12 cellular contexts compared by ENCODE assay signal in the genomic region with DNA sequence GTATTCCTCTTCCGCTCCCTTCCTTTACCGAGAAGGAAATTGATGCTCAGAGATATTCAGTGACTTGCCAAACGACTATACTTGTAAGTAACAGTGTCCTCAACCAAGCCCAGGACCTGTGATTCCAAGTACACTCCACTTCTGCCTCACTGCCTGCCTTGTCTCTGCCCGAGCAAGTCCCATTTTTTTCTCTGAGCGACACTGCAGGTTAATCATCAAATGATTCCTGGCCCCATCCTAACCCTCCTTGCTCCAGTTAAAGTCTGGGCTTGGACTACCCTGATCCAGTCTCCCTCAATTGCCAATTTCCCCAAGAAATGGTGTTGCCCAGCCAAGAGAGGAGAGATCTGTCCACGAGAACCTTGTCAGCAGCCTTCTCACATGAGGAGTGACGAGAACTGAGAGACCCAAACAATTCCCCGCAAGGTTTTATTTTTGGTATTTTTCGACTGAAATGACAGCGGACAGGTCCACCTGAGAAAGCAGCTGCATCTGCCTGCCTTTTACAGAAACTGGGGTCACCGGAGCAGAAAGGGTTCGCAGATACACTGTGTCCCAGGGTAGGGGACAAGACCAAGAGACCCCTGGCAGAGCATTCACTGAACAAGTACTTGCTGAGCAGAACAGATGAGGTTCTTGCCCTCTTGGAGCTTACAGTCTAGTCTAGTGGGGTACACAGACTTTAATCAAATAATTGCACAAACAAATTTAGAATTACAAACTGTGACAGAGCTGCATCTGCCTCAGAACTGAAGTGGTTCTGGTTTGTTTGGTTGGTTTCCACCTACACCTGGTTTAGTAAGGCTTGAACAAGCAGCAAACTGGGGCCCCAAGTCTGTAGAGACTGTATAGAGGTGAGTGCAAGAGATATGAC. TPM values are rescaled to one million over a fixed set of nuclear protein-coding genes. Genes with fewer than 3 reads are reported as not detected.
A peak's percentile ranks its signal among the peaks of the same experiment; 100 is the strongest.
DNase-seq lines count a peak whose midpoint lies in the region; ATAC-seq and TF ChIP-seq lines count a peak whose summit lies in the region.
"Had no signal": no experiment of that assay in that cellular context is flagged by ENCODE, and none has a peak within 500 bp of the region (broad histone marks: within the 10 kb centered on the region; RNA-seq: fewer than 3 reads in every experiment).

No MANE protein-coding gene starts in this region.

- DNase-seq in memory B cell (ENCODE audit: low spot score in 2 of 2) (no peak), right atrium auricular region (ENCODE audit: low spot score) (no peak), aorta (no peak), HAP-1 (ENCODE audit: low spot score in 2 of 2) (no peak), mesenchymal stem cell (no peak)
- DNase-seq: Kasumi-1; stimulated activated CD4-positive, alpha-beta T cell treated with anti-CD3 and anti-CD28 coated beads, Interleukin-4, amount 100 ng/mL, for 4 hours had no signal

- intact Hi-C loops in aorta (cut with DNase I): no loop called here

- H3K4me1 Mint-ChIP-seq in memory B cell: peaks cover 81% of the 10 kb centered on the region

- peak; percentile 44 for ATAC-seq in GM18870 (IDR thresholded peaks at IDR 0.05; ENCODE audit: unreplicated experiment)
- peak; percentile 48 for ATAC-seq in GM21576 (IDR thresholded peaks at IDR 0.05; ENCODE audit: unreplicated experiment)
- peak; percentile 37 for ATAC-seq in HG03196 (IDR thresholded peaks at IDR 0.05; ENCODE audit: unreplicated experiment)
- peak; percentile 68 for ATAC-seq in memory B cell (ENCODE audit: low read depth)
- ATAC-seq in aorta (ENCODE audit: low FRiP score): no peak

- no peak overlapping the region for H2BK12ac ChIP-seq in mesenchymal stem cell (ENCODE audit: low read length in 2 of 2)

- no peaks in the 10 kb centered on the region for H3K79me1 ChIP-seq in mesenchymal stem cell (replicated peaks; ENCODE audit: low read length, poor library complexity, severe bottlenecking)

- no peak overlapping the region for H2BK15ac ChIP-seq in mesenchymal stem cell (ENCODE audit: low read depth, poor library complexity, severe bottlenecking)

- H3K9ac ChIP-seq in mesenchymal stem cell (ENCODE audit: low read length): no peak overlapping the region

- H3K27me3 ChIP-seq in right atrium auricular region (no peaks in the 10 kb centered on the region), aorta (ENCODE audit: control insufficient read depth in 1 of 2, insufficient read depth in 2 of 2, low read length in 1 of 2) (no peaks in the 10 kb centered on the region), HAP-1 (ENCODE audit: low read depth) (no peaks in the 10 kb centered on the region), mesenchymal stem cell (ENCODE audit: control insufficient read depth in 1 of 2, insufficient read depth in 1 of 2, low read length in 2 of 2) (peaks cover 4 to 93% of the 10 kb centered on the region in 2 experiments)
- H3K27me3 ChIP-seq: cardiac muscle cell had no signal

- no peak overlapping the region for H3K4ac ChIP-seq in mesenchymal stem cell (ENCODE audit: low read depth in 1 of 2, low read length in 2 of 2)

- no peak overlapping the region for H2AK5ac ChIP-seq in mesenchymal stem cell (ENCODE audit: low read length, severe bottlenecking)

- H3K27me3 Mint-ChIP-seq in memory B cell: no peaks in the 10 kb centered on the region

- no peak overlapping the region for H3K23ac ChIP-seq in mesenchymal stem cell (ENCODE audit: low read length in 2 of 2)

- TF ChIP-seq CTCF in right atrium auricular region (IDR thresholded peaks at IDR 0.05): no peak

- no peak overlapping the region for H4K8ac ChIP-seq in mesenchymal stem cell (ENCODE audit: low read length)

- H2AFZ ChIP-seq in mesenchymal stem cell (ENCODE audit: low read depth, low read length): no peak overlapping the region

- H3K4me2 ChIP-seq in mesenchymal stem cell (ENCODE audit: low read length, poor library complexity, severe bottlenecking): no peak overlapping the region

- 94% methylated on average over 12 of the region's 12 CpGs for WGBS in aorta, 2 donors
- WGBS in mesenchymal stem cell: 81% methylated on average over 12 of the region's 12 CpGs

- H2BK5ac ChIP-seq in mesenchymal stem cell (ENCODE audit: low read depth, low read length, poor library complexity, severe bottlenecking): no peak overlapping the region

- no peak overlapping the region for H3K14ac ChIP-seq in mesenchymal stem cell (ENCODE audit: low read length in 2 of 2)

- no peak overlapping the region for H3K18ac ChIP-seq in mesenchymal stem cell (ENCODE audit: low read depth in 1 of 2, low read length in 2 of 2)

- H3K4me1 ChIP-seq in right atrium auricular region (no peaks in the 10 kb centered on the region), aorta (ENCODE audit: control insufficient read depth in 1 of 2, insufficient read depth in 2 of 2, low read length in 2 of 2) (no peaks in the 10 kb centered on the region), HAP-1 (no peaks in the 10 kb centered on the region), mesenchymal stem cell (ENCODE audit: control insufficient read depth, insufficient read depth, low read depth, low read length) (no peaks in the 10 kb centered on the region)

- H3K27ac ChIP-seq in right atrium auricular region (no peak overlapping the region), aorta (ENCODE audit: low read depth in 1 of 2, low read length in 2 of 2) (no peak overlapping the region), mesenchymal stem cell (ENCODE audit: low read length, poor library complexity, severe bottlenecking) (no peak overlapping the region)
- H3K27ac ChIP-seq: cardiac muscle cell had no signal

- no peaks in the 10 kb centered on the region for H3K9me3 ChIP-seq in right atrium auricular region
- no peaks in the 10 kb centered on the region for H3K9me3 ChIP-seq in aorta (ENCODE audit: control insufficient read depth, low read length)
- no peaks in the 10 kb centered on the region for H3K9me3 ChIP-seq in HAP-1
- H3K9me3 ChIP-seq in mesenchymal stem cell (ENCODE audit: control insufficient read depth, low read length): no peaks in the 10 kb centered on the region

- H3K36me3 Mint-ChIP-seq in memory B cell: peaks cover 44% of the 10 kb centered on the region

- H3K4me3 ChIP-seq in right atrium auricular region (no peak overlapping the region), aorta (ENCODE audit: low read length in 2 of 2) (no peak overlapping the region), HAP-1 (no peak overlapping the region), mesenchymal stem cell (ENCODE audit: insufficient read depth in 1 of 2, low read depth in 1 of 2, low read length in 2 of 2) (no peak overlapping the region)
- H3K4me3 ChIP-seq: cardiac muscle cell had no signal

- in situ Hi-C loops in HAP-1 (cut with MboI; ENCODE audit: low sequenced_read_pairs): no loop called here

- no peaks in the 10 kb centered on the region for H3K36me3 ChIP-seq in right atrium auricular region
- H3K36me3 ChIP-seq in aorta (ENCODE audit: control insufficient read depth in 1 of 2, insufficient read depth in 2 of 2, low read length in 1 of 2): no peaks in the 10 kb centered on the region
- H3K36me3 ChIP-seq in HAP-1 (replicated peaks): no peaks in the 10 kb centered on the region
- no peaks in the 10 kb centered on the region for H3K36me3 ChIP-seq in mesenchymal stem cell (ENCODE audit: control insufficient read depth in 1 of 2, insufficient read depth in 2 of 2, low read depth in 1 of 2, low read length in 2 of 2)
- H3K36me3 ChIP-seq: cardiac muscle cell had no signal

- peak overlapping the region; percentile 97 for H3K27ac Mint-ChIP-seq in memory B cell

- H3K9me3 Mint-ChIP-seq in memory B cell: no peaks in the 10 kb centered on the region

- no peak overlapping the region for H4K91ac ChIP-seq in mesenchymal stem cell (ENCODE audit: low read length)

- peak overlapping the region; percentile 74 for H3K4me3 Mint-ChIP-seq in memory B cell

- no peak overlapping the region for H2BK120ac ChIP-seq in mesenchymal stem cell (ENCODE audit: low read depth, low read length)

RNA-seq across cellular contexts. Expression of gene POU2AF1, which starts 11.4 kb away (rescaled TPM):
- total RNA-seq in right atrium auricular region (1 to 10 TPM in 1 of 2 donors, under 1 TPM in 1; 0.11 to 1.6 TPM), aorta (1 to 10 TPM in 1 of 2 donors, under 1 TPM in 1; 0.45 to 1.2 TPM)
- polyA plus RNA-seq in aorta: under 1 TPM; 0.05 to 0.63 TPM
- polyA plus RNA-seq in mesenchymal stem cell (2013, experiment 1 of 2): not detected
- polyA plus RNA-seq in mesenchymal stem cell (2013, experiment 2 of 2): not detected
- total RNA-seq: cardiac muscle cell, frontal cortex had no signal
- polyA plus RNA-seq: cardiac muscle cell had no signal
